22 cellular contexts compared by ENCODE assay signal in the genomic region with DNA sequence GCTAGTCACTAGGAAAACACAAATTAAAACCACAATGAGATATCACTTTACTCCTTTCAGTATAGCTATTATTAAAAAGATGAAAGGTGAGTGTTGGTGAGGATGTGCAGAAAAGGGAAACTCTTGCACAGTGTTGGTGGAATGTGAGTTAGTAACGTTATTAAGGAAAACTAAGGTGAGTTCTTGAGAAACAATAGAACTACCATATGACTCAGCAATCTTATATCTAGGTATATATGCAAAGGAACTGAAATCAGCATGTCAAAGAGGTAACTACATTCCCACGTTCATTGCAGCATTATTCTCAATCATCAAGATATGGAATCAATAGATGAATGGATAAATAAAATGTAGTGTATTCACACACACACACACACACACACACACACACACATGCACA.
A peak's percentile ranks its signal among the peaks of the same experiment; 100 is the strongest.
DNase-seq lines count a peak whose midpoint lies in the region; ATAC-seq and TF ChIP-seq lines count a peak whose summit lies in the region.
"Had no signal": no experiment of that assay in that cellular context is flagged by ENCODE, and none has a peak within 500 bp of the region (broad histone marks: within the 10 kb centered on the region; RNA-seq: fewer than 3 reads in every experiment).

No MANE protein-coding gene starts in this region.

- peaks cover 12% of the 10 kb centered on the region for H3K4me1 ChIP-seq in RWPE2 (ENCODE audit: insufficient read depth, poor library complexity, severe bottlenecking)
- H3K4me1 ChIP-seq in esophagus squamous epithelium, result peaks cover 0 to 13% (median 0%) of the 10 kb centered on the region in 3 donors
- H3K4me1 ChIP-seq: BLaER1 treated with 17β-estradiol and CSF1 and Interleukin-3, amounts not matched to agents 10 nM and 100 nM had no signal

- no peaks in the 10 kb centered on the region for H3K36me3 ChIP-seq in RWPE2 (ENCODE audit: low read depth)
- no peaks in the 10 kb centered on the region for H3K36me3 ChIP-seq in esophagus squamous epithelium
- no peaks in the 10 kb centered on the region for H3K36me3 ChIP-seq in brain microvascular endothelial cell (replicated peaks)
- H3K36me3 ChIP-seq: BLaER1 treated with 17β-estradiol and CSF1 and Interleukin-3, amounts not matched to agents 10 nM and 100 nM; MG63 had no signal

- TF ChIP-seq POLR2A in esophagus squamous epithelium (IDR thresholded peaks at IDR 0.05), result no peak

- intact Hi-C loops in esophagus squamous epithelium (cut with DNase I), result no loop called here

- whole genome bisulfite sequencing in esophagus squamous epithelium, 2 donors, result 24 to 50% methylated on average over 2 of the region's 2 CpGs

- peak; percentile 17 for DNase-seq in HT-29 (ENCODE audit: low spot score)
- DNase-seq in RWPE2 (ENCODE audit: low spot score), result no peak
- no peak for DNase-seq in esophagus squamous epithelium (lab: John Stamatoyannopoulos, UW)
- DNase-seq in mesenteric fat pad (ENCODE audit: low spot score), result no peak
- DNase-seq in brain microvascular endothelial cell, result no peak
- DNase-seq in stimulated activated naive CD4-positive, alpha-beta T cell (lab: John Stamatoyannopoulos, UW), result no peak
- DNase-seq: ACHN; CD4-positive, alpha-beta memory T cell; DMS153; GM23248; MG63; NCI-H1417; NCI-H1694 treated with DMSO at 0.1 percent for 48 hours; NCI-H2081 treated with DMSO at 0.1 percent for 48 hours; NCI-H446; NCI-H526; OCI-M1; SHP77 treated with DMSO at 0.1 percent for 48 hours; SK-N-SH had no signal

- H3K27ac ChIP-seq in RWPE2 (ENCODE audit: poor library complexity, severe bottlenecking), result no peak overlapping the region
- peak overlapping the region in 3 of 4 donors; percentile 28 to 50 (median 39) for H3K27ac ChIP-seq in esophagus squamous epithelium
- H3K27ac ChIP-seq in brain microvascular endothelial cell, result no peak overlapping the region
- H3K27ac ChIP-seq: BLaER1 treated with 17β-estradiol and CSF1 and Interleukin-3, amounts not matched to agents 10 nM and 100 nM; GM23248 had no signal

- H3K9me3 ChIP-seq in RWPE2 (ENCODE audit: severe bottlenecking) (no peaks in the 10 kb centered on the region), esophagus squamous epithelium (peaks cover 0 to 6% (median 3%) of the 10 kb centered on the region in 3 donors)
- H3K9me3 ChIP-seq: SK-N-SH had no signal

- peak; percentile 54; the same call in 2 of the 3 replicates for ATAC-seq in RWPE2 (ENCODE audit: low read depth)
- ATAC-seq in GM18511 (IDR thresholded peaks at IDR 0.05; ENCODE audit: unreplicated experiment), result no peak
- ATAC-seq: HCT116 had no signal

- H3K4me3 ChIP-seq in RWPE2 (ENCODE audit: severe bottlenecking) (no peak overlapping the region), esophagus squamous epithelium (no peak overlapping the region), brain microvascular endothelial cell (ENCODE audit: low read depth, low read length) (no peak overlapping the region)
- H3K4me3 ChIP-seq: BLaER1 treated with 17β-estradiol and CSF1 and Interleukin-3, amounts not matched to agents 10 nM and 100 nM; GM23248; MG63 had no signal

- H3K27me3 ChIP-seq in RWPE2 (ENCODE audit: insufficient read depth, poor library complexity, severe bottlenecking) (no peaks in the 10 kb centered on the region), esophagus squamous epithelium (no peaks in the 10 kb centered on the region), brain microvascular endothelial cell (replicated peaks) (no peaks in the 10 kb centered on the region)
- H3K27me3 ChIP-seq: BLaER1 treated with 17β-estradiol and CSF1 and Interleukin-3, amounts not matched to agents 10 nM and 100 nM; MG63 had no signal

- TF ChIP-seq CTCF in RWPE2 (IDR thresholded peaks at IDR 0.05; ENCODE audit: poor library complexity, severe bottlenecking), result no peak
- TF ChIP-seq CTCF in esophagus squamous epithelium (IDR thresholded peaks at IDR 0.05), result no peak
- TF ChIP-seq CTCF in brain microvascular endothelial cell (IDR thresholded peaks at IDR 0.05; ENCODE audit: low read depth, low read length, missing control alignments), result no peak

- in situ Hi-C loops in brain microvascular endothelial cell (cut with HindIII; ENCODE audit: low pct_ligation_motif_present, low sequenced_read_pairs), result loop anchor here (25.0 kb wide), 1 partner anchor 1435 kb away; no protein-coding TSS in a partner anchor

Comparison
In these comparisons a context has a peak if more than half of its experiments do, and no peak if none do; other contexts are left out.
1. H3K27ac ChIP-seq: peak in esophagus squamous epithelium (3 of 4); none in RWPE2 (single experiment) and brain microvascular endothelial cell (single experiment).